Comparison of ENCODE assay signal across 21 cellular contexts in genomic region chr4:115323106-115323684, GRCh38.
DNase-seq lines count a peak whose midpoint lies in the region; ATAC-seq, FAIRE-seq and TF ChIP-seq lines count a peak whose summit lies in the region.
"Had no signal": no experiment of that assay in that cellular context is flagged by ENCODE, and none has a peak within 500 bp of the region (broad histone marks: within the 10 kb centered on the region; RNA-seq: fewer than 3 reads in every experiment).

No MANE protein-coding gene starts in this region.

- POLR2A ChIA-PET in BJ (lab: Charles Lee), result no interaction called here
- POLR2A ChIA-PET in activated CD8-positive, alpha-beta T cell treated with anti-CD3 and anti-CD28 coated beads for 36 hours (lab: Charles Lee), result no interaction called here

- H3K4me1 ChIP-seq in astrocyte (ENCODE audit: insufficient read depth, low read length), result no peaks in the 10 kb centered on the region
- H3K4me1 ChIP-seq: left ventricle myocardium inferior, right lobe of liver had no signal

- intact Hi-C loops in activated CD8-positive, alpha-beta T cell treated with anti-CD3 and anti-CD28 coated beads for 36 hours (cut with micrococcal nuclease), result no loop called here

- H3K27ac Mint-ChIP-seq in astrocyte (ENCODE audit: unreplicated experiment), result no peak overlapping the region
- H3K27ac Mint-ChIP-seq in activated CD8-positive, alpha-beta T cell treated with anti-CD3 and anti-CD28 coated beads for 36 hours, result no peak overlapping the region
- H3K27ac Mint-ChIP-seq: activated naive CD4-positive, alpha-beta T cell treated with anti-CD3 and anti-CD28 coated beads, Interleukin-2, amount 10 ng/mL, durations not matched to agents 7 days and 5 days; brain; CD4-positive, alpha-beta T cell had no signal

- CTCF ChIA-PET in BJ (lab: Yijun Ruan, JAX), result no interaction called here
- CTCF ChIA-PET in activated CD8-positive, alpha-beta T cell treated with anti-CD3 and anti-CD28 coated beads for 36 hours (lab: Charles Lee), result no interaction called here

- no peak for FAIRE-seq in astrocyte (lab: Jason Lieb, UNC)
- FAIRE-seq: frontal cortex, HepG2 had no signal

- no peaks in the 10 kb centered on the region for H4K20me1 ChIP-seq in astrocyte (ENCODE audit: insufficient read depth, low read length)

- DNase-seq in BJ (ENCODE audit: low read depth), result peak; percentile 35
- DNase-seq in Kasumi-1 (lab: John Stamatoyannopoulos, UW), result peak; percentile 43 to 64
- peak; percentile 93 for DNase-seq in NCI-H2107 treated with DMSO at 0.1 percent for 48 hours (lab: John Stamatoyannopoulos, UW; ENCODE audit: unreplicated experiment)
- peak; percentile 7 for DNase-seq in astrocyte (ENCODE audit: low read depth)
- DNase-seq in activated gamma-delta T cell treated with Interleukin-2 at 50 U/mL for 16 hours, result no peak
- no peak for DNase-seq in activated CD4-positive, CD25-positive, alpha-beta regulatory T cell (lab: John Stamatoyannopoulos, UW)
- DNase-seq in activated CD8-positive, alpha-beta T cell treated with anti-CD3 and anti-CD28 coated beads for 36 hours, result no peak
- DNase-seq: ACHN; activated CD4-positive, alpha-beta T cell treated with anti-CD3 and anti-CD28 coated beads, Interleukin-2, amount 50 U/mL, for 1 hour; activated naive CD4-positive, alpha-beta T cell treated with anti-CD3 and anti-CD28 coated beads, Interleukin-2, amount 10 ng/mL, durations not matched to agents 7 days and 5 days; activated T-cell treated with anti-CD3 and anti-CD28 coated beads for 4 hours; CD4-positive, alpha-beta T cell; left ventricle myocardium inferior; occipital lobe; right lobe of liver; RPMI8226; stimulated activated CD4-positive, alpha-beta T cell treated with anti-CD3 and anti-CD28 coated beads, Interleukin-2, amount 100 ng/mL, for 24 hours had no signal

- no peak overlapping the region for H2AFZ ChIP-seq in astrocyte (ENCODE audit: low read depth, low read length)

- H3K4me1 Mint-ChIP-seq in astrocyte (ENCODE audit: low read depth, unreplicated experiment), result peaks cover 19% of the 10 kb centered on the region
- H3K4me1 Mint-ChIP-seq in activated CD8-positive, alpha-beta T cell treated with anti-CD3 and anti-CD28 coated beads for 36 hours (ENCODE audit: low read depth), result no peaks in the 10 kb centered on the region
- H3K4me1 Mint-ChIP-seq: activated naive CD4-positive, alpha-beta T cell treated with anti-CD3 and anti-CD28 coated beads, Interleukin-2, amount 10 ng/mL, durations not matched to agents 7 days and 5 days had no signal

- ATAC-seq in GM18868 (IDR thresholded peaks at IDR 0.05; ENCODE audit: unreplicated experiment), result no peak
- no peak for ATAC-seq in activated CD8-positive, alpha-beta T cell treated with anti-CD3 and anti-CD28 coated beads for 36 hours
- ATAC-seq: HepG2, right lobe of liver had no signal

- no peaks in the 10 kb centered on the region for H3K9me3 ChIP-seq in astrocyte (ENCODE audit: insufficient read depth, low read depth, low read length)
- H3K9me3 ChIP-seq: left ventricle myocardium inferior, right lobe of liver had no signal

- H3K4me3 ChIP-seq in BJ (ENCODE audit: low read depth, low read length) (no peak overlapping the region), astrocyte (ENCODE audit: insufficient read depth, low read depth, low read length) (no peak overlapping the region)
- H3K4me3 ChIP-seq: left ventricle myocardium inferior, right lobe of liver had no signal

- H3K36me3 ChIP-seq in BJ (ENCODE audit: control insufficient read depth, insufficient read depth, low read length) (no peaks in the 10 kb centered on the region), astrocyte (ENCODE audit: insufficient read depth, low read length) (no peaks in the 10 kb centered on the region)
- H3K36me3 ChIP-seq: left ventricle myocardium inferior, right lobe of liver had no signal

- TF ChIP-seq CTCF in BJ (IDR thresholded peaks at IDR 0.05; ENCODE audit: insufficient read depth, low read depth, low read length) (no peak), astrocyte (IDR thresholded peaks at IDR 0.05; ENCODE audit: insufficient read depth, low read depth, low read length) (no peak)
- TF ChIP-seq CTCF in activated CD8-positive, alpha-beta T cell treated with anti-CD3 and anti-CD28 coated beads for 36 hours (IDR thresholded peaks at IDR 0.05), result no peak

- no peak overlapping the region for H3K9ac ChIP-seq in astrocyte (ENCODE audit: low read length)

- no peaks in the 10 kb centered on the region for H3K36me3 Mint-ChIP-seq in astrocyte (ENCODE audit: low read depth, unreplicated experiment)
- H3K36me3 Mint-ChIP-seq in activated CD8-positive, alpha-beta T cell treated with anti-CD3 and anti-CD28 coated beads for 36 hours (ENCODE audit: low read depth), result no peaks in the 10 kb centered on the region
- H3K36me3 Mint-ChIP-seq: activated naive CD4-positive, alpha-beta T cell treated with anti-CD3 and anti-CD28 coated beads, Interleukin-2, amount 10 ng/mL, durations not matched to agents 7 days and 5 days; brain had no signal

- H3K4me2 ChIP-seq in astrocyte (ENCODE audit: low read length), result no peak overlapping the region

- no peak overlapping the region for H3K4me3 Mint-ChIP-seq in astrocyte (ENCODE audit: unreplicated experiment)
- H3K4me3 Mint-ChIP-seq in activated CD8-positive, alpha-beta T cell treated with anti-CD3 and anti-CD28 coated beads for 36 hours, result no peak overlapping the region
- H3K4me3 Mint-ChIP-seq: activated naive CD4-positive, alpha-beta T cell treated with anti-CD3 and anti-CD28 coated beads, Interleukin-2, amount 10 ng/mL, durations not matched to agents 7 days and 5 days; brain; CD4-positive, alpha-beta T cell had no signal

- no peaks in the 10 kb centered on the region for H3K27me3 Mint-ChIP-seq in astrocyte (ENCODE audit: low read depth, unreplicated experiment)
- H3K27me3 Mint-ChIP-seq in activated CD8-positive, alpha-beta T cell treated with anti-CD3 and anti-CD28 coated beads for 36 hours, result no peaks in the 10 kb centered on the region
- H3K27me3 Mint-ChIP-seq: activated naive CD4-positive, alpha-beta T cell treated with anti-CD3 and anti-CD28 coated beads, Interleukin-2, amount 10 ng/mL, durations not matched to agents 7 days and 5 days; brain; CD4-positive, alpha-beta T cell had no signal

- H3K9me3 Mint-ChIP-seq in astrocyte (ENCODE audit: unreplicated experiment), result no peaks in the 10 kb centered on the region
- H3K9me3 Mint-ChIP-seq in activated CD8-positive, alpha-beta T cell treated with anti-CD3 and anti-CD28 coated beads for 36 hours, result no peaks in the 10 kb centered on the region
- H3K9me3 Mint-ChIP-seq: activated naive CD4-positive, alpha-beta T cell treated with anti-CD3 and anti-CD28 coated beads, Interleukin-2, amount 10 ng/mL, durations not matched to agents 7 days and 5 days; brain; CD4-positive, alpha-beta T cell had no signal

- no peaks in the 10 kb centered on the region for H3K79me2 ChIP-seq in astrocyte (ENCODE audit: insufficient read depth, low read length)

- H3K27ac ChIP-seq in astrocyte (ENCODE audit: low read depth, low read length), result no peak overlapping the region
- H3K27ac ChIP-seq: left ventricle myocardium inferior, right lobe of liver had no signal

- H3K27me3 ChIP-seq in BJ (ENCODE audit: control insufficient read depth, insufficient read depth, low read length), result no peaks in the 10 kb centered on the region
- H3K27me3 ChIP-seq in astrocyte (ENCODE audit: insufficient read depth, low read length), result no peaks in the 10 kb centered on the region
- H3K27me3 ChIP-seq: right lobe of liver had no signal

Comparison
In these comparisons a context has a peak if more than half of its experiments do, and no peak if none do; other contexts are left out.
1. DNase-seq: peak in BJ (single experiment), Kasumi-1 (2 of 2), NCI-H2107 treated with DMSO at 0.1 percent for 48 hours (single experiment) and astrocyte (single experiment); none in activated gamma-delta T cell treated with Interleukin-2 at 50 U/mL for 16 hours (single experiment), activated CD4-positive, CD25-positive, alpha-beta regulatory T cell (0 of 4) and activated CD8-positive, alpha-beta T cell treated with anti-CD3 and anti-CD28 coated beads for 36 hours (single experiment).